Comparison of ENCODE assay signal across 31 cellular contexts in genomic region chr1:12412439-12412838, GRCh38.
"Had no signal": no experiment of that assay in that cellular context is flagged by ENCODE, and none has a peak within 500 bp of the region (broad histone marks: within the 10 kb centered on the region; RNA-seq: fewer than 3 reads in every experiment).

No MANE protein-coding gene starts in this region.

- H3K27ac Mint-ChIP-seq: activated CD4-positive, alpha-beta memory T cell treated with anti-CD3 and anti-CD28 coated beads for 36 hours; activated CD4-positive, alpha-beta T cell treated with anti-CD3 and anti-CD28 coated beads for 36 hours; activated CD4-positive, alpha-beta T cell treated with anti-CD3 and anti-CD28 coated beads, Interleukin-2, amount 10 ng/mL, durations not matched to agents 24 days and 14 days; activated CD8-positive, alpha-beta memory T cell treated with anti-CD3 and anti-CD28 coated beads, Interleukin-2, amount 10 ng/mL, durations not matched to agents 7 days and 5 days; activated CD8-positive, alpha-beta T cell treated with anti-CD3 and anti-CD28 coated beads, Interleukin-2, amount 10 ng/mL, durations not matched to agents 7 days and 5 days; activated naive CD4-positive, alpha-beta T cell treated with anti-CD3 and anti-CD28 coated beads, Interleukin-2, amount 10 ng/mL, durations not matched to agents 7 days and 5 days; activated naive CD4-positive, alpha-beta T cell treated with anti-CD3 and anti-CD28 coated beads, Interleukin-2, amount 50 U/mL, for 72 hours; activated T-helper 1 cell treated with anti-CD3 and anti-CD28 coated beads, Interleukin-12 subunit alpha, Interleukin-12 subunit beta, Interleukin-2, Interleukin-4 antibody, amounts not matched to agents 30 ng/mL and 10 ng/mL and 1 ng/mL, durations not matched to agents 14 hours and 24 hours and 36 hours; effector memory CD8-positive, alpha-beta T cell; T-helper 17 cell; T-helper 2 cell treated with Interferon-gamma antibody and Interleukin-4, amounts not matched to agents 5 μg/mL and 100 μg/mL, for 36 hours had no signal

- H3K27me3 ChIP-seq: adrenal gland, body of pancreas, esophagus muscularis mucosa, foreskin keratinocyte, gastrocnemius medialis had no signal

- H3K9me3 ChIP-seq: adrenal gland, body of pancreas, esophagus muscularis mucosa, gastrocnemius medialis had no signal

- ATAC-seq: activated CD4-positive, alpha-beta T cell treated with anti-CD3 and anti-CD28 coated beads for 36 hours; activated CD8-positive, alpha-beta memory T cell treated with anti-CD3 and anti-CD28 coated beads, Interleukin-2, amount 10 ng/mL, durations not matched to agents 7 days and 5 days; activated CD8-positive, alpha-beta T cell treated with anti-CD3 and anti-CD28 coated beads, Interleukin-2, amount 10 ng/mL, durations not matched to agents 7 days and 5 days; activated naive CD4-positive, alpha-beta T cell treated with anti-CD3 and anti-CD28 coated beads, Interleukin-2, amount 50 U/mL, for 72 hours; body of pancreas; effector memory CD8-positive, alpha-beta T cell; foreskin keratinocyte; gastrocnemius medialis; T-helper 17 cell had no signal

- H3K4me3 Mint-ChIP-seq: activated CD4-positive, alpha-beta memory T cell treated with anti-CD3 and anti-CD28 coated beads for 36 hours; activated CD4-positive, alpha-beta T cell treated with anti-CD3 and anti-CD28 coated beads for 36 hours; activated CD4-positive, alpha-beta T cell treated with anti-CD3 and anti-CD28 coated beads, Interleukin-2, amount 10 ng/mL, durations not matched to agents 24 days and 14 days; activated CD8-positive, alpha-beta memory T cell treated with anti-CD3 and anti-CD28 coated beads, Interleukin-2, amount 10 ng/mL, durations not matched to agents 7 days and 5 days; activated CD8-positive, alpha-beta T cell treated with anti-CD3 and anti-CD28 coated beads, Interleukin-2, amount 10 ng/mL, durations not matched to agents 7 days and 5 days; activated naive CD4-positive, alpha-beta T cell treated with anti-CD3 and anti-CD28 coated beads, Interleukin-2, amount 10 ng/mL, durations not matched to agents 7 days and 5 days; activated T-helper 1 cell treated with anti-CD3 and anti-CD28 coated beads, Interleukin-12 subunit alpha, Interleukin-12 subunit beta, Interleukin-2, Interleukin-4 antibody, amounts not matched to agents 30 ng/mL and 10 ng/mL and 1 ng/mL, durations not matched to agents 14 hours and 24 hours and 36 hours; effector memory CD8-positive, alpha-beta T cell; T-helper 17 cell; T-helper 2 cell treated with Interferon-gamma antibody and Interleukin-4, amounts not matched to agents 5 μg/mL and 100 μg/mL, for 36 hours had no signal

- H3K4me1 ChIP-seq: foreskin keratinocyte had no signal

- H3K9me3 Mint-ChIP-seq: effector memory CD8-positive, alpha-beta T cell had no signal

- H3K27ac ChIP-seq: adrenal gland, body of pancreas, esophagus muscularis mucosa, foreskin keratinocyte, gastrocnemius medialis had no signal

- H3K4me3 ChIP-seq: adrenal gland, body of pancreas, esophagus muscularis mucosa, gastrocnemius medialis had no signal

- H3K27me3 Mint-ChIP-seq: activated CD4-positive, alpha-beta memory T cell treated with anti-CD3 and anti-CD28 coated beads for 36 hours; activated CD4-positive, alpha-beta T cell treated with anti-CD3 and anti-CD28 coated beads for 36 hours; activated CD4-positive, alpha-beta T cell treated with anti-CD3 and anti-CD28 coated beads, Interleukin-2, amount 10 ng/mL, durations not matched to agents 24 days and 14 days; activated CD8-positive, alpha-beta memory T cell treated with anti-CD3 and anti-CD28 coated beads, Interleukin-2, amount 10 ng/mL, durations not matched to agents 7 days and 5 days; activated naive CD4-positive, alpha-beta T cell treated with anti-CD3 and anti-CD28 coated beads, Interleukin-2, amount 10 ng/mL, durations not matched to agents 7 days and 5 days; effector memory CD8-positive, alpha-beta T cell; T-helper 17 cell had no signal

- DNase-seq: activated CD4-positive, alpha-beta memory T cell treated with anti-CD3 and anti-CD28 coated beads for 36 hours; activated CD4-positive, alpha-beta T cell treated with anti-CD3 and anti-CD28 coated beads for 36 hours; activated CD4-positive, alpha-beta T cell treated with anti-CD3 and anti-CD28 coated beads, Interleukin-2, amount 10 ng/mL, durations not matched to agents 24 days and 14 days; activated CD4-positive, CD25-positive, alpha-beta regulatory T cell; activated CD4-positive, CD25-positive, alpha-beta regulatory T cell treated with anti-CD3 and anti-CD28 coated beads, Interleukin-2, amount 50 U/mL, for 72 hours; activated CD8-positive, alpha-beta memory T cell treated with anti-CD3 and anti-CD28 coated beads, Interleukin-2, amount 10 ng/mL, durations not matched to agents 7 days and 5 days; activated CD8-positive, alpha-beta memory T cell treated with anti-CD3 and anti-CD28 coated beads, Interleukin-2, amount 50 U/mL, for 4 hours; activated CD8-positive, alpha-beta T cell treated with anti-CD3 and anti-CD28 coated beads, Interleukin-2, amount 10 ng/mL, durations not matched to agents 7 days and 5 days; activated gamma-delta T cell; activated naive CD4-positive, alpha-beta T cell; activated naive CD4-positive, alpha-beta T cell treated with anti-CD3 and anti-CD28 coated beads, Interleukin-2, amount 10 ng/mL, durations not matched to agents 7 days and 5 days; activated T-cell treated with anti-CD3 and anti-CD28 coated beads, Interleukin-2, amount 50 U/mL, for 1 hour; activated T-cell treated with anti-CD3 and anti-CD28 coated beads, Interleukin-2, amount 50 U/mL, for 48 hours; adrenal gland; amygdala; aorta; body of pancreas; caudate nucleus; cortex of kidney; dermis blood vessel endothelial cell; effector CD4-positive, alpha-beta T cell; effector memory CD8-positive, alpha-beta T cell; erythroblast; foreskin keratinocyte; gastrocnemius medialis; T-helper 1 cell; T-helper 17 cell had no signal
